Comparison of ENCODE assay signal across 1 cellular context in the genomic region with DNA sequence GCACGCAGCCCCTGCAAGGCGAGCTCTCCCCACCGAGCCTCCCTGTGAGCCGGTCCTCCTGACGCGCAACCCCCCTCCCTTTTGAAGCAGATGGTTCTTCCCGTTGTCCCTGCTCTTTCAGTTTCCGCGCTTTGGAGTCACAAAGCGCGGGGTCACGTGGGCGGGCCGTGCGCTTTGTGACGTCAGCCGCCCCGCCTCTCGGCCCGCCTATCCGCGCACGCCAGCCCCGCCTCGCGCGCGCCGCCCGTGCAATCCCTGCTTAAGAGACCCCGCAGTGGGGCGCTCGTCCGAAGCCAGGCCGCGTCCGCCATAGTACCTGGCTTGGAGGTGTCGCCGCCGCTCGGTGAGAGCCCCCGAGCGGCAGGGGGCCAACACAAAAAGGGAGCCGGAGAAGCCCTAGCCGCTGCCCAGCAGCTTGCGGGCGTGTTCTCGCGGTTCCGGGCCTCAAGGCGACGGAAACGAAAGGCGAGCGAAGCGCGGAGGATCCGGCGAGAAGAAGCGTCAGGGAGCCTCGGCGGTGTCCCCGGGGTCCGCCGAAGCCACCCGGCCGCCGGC.
TF ChIP-seq lines count a peak whose summit lies in the region.

A gene with protein sequence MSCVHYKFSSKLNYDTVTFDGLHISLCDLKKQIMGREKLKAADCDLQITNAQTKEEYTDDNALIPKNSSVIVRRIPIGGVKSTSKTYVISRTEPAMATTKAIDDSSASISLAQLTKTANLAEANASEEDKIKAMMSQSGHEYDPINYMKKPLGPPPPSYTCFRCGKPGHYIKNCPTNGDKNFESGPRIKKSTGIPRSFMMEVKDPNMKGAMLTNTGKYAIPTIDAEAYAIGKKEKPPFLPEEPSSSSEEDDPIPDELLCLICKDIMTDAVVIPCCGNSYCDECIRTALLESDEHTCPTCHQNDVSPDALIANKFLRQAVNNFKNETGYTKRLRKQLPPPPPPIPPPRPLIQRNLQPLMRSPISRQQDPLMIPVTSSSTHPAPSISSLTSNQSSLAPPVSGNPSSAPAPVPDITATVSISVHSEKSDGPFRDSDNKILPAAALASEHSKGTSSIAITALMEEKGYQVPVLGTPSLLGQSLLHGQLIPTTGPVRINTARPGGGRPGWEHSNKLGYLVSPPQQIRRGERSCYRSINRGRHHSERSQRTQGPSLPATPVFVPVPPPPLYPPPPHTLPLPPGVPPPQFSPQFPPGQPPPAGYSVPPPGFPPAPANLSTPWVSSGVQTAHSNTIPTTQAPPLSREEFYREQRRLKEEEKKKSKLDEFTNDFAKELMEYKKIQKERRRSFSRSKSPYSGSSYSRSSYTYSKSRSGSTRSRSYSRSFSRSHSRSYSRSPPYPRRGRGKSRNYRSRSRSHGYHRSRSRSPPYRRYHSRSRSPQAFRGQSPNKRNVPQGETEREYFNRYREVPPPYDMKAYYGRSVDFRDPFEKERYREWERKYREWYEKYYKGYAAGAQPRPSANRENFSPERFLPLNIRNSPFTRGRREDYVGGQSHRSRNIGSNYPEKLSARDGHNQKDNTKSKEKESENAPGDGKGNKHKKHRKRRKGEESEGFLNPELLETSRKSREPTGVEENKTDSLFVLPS (N-terminal part only) (plus strand): TSS at position 272 of the 555 bp plus-strand sequence. CDS start 1,061 bp downstream, outside the sequence.

TF ChIP-seq in HepG2, 621 proteins besides CTCF, POLR2A, EP300 and RAD21 (continued from another document and continues in another):
- TF ChIP-seq, protein P1, sequence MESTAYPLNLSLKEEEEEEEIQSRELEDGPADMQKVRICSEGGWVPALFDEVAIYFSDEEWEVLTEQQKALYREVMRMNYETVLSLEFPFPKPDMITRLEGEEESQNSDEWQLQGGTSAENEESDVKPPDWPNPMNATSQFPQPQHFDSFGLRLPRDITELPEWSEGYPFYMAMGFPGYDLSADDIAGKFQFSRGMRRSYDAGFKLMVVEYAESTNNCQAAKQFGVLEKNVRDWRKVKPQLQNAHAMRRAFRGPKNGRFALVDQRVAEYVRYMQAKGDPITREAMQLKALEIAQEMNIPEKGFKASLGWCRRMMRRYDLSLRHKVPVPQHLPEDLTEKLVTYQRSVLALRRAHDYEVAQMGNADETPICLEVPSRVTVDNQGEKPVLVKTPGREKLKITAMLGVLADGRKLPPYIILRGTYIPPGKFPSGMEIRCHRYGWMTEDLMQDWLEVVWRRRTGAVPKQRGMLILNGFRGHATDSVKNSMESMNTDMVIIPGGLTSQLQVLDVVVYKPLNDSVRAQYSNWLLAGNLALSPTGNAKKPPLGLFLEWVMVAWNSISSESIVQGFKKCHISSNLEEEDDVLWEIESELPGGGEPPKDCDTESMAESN (CRISPR knock-in tag; conservative IDR thresholded peaks at IDR 0.05) = peak; percentile 94
- TF ChIP-seq ZNF253 (CRISPR knock-in tag; IDR thresholded peaks at IDR 0.05; ENCODE audit: borderline replicate concordance) (no peak), ZNF24 (IDR thresholded peaks at IDR 0.05) (no peak), MAFF (IDR thresholded peaks at IDR 0.05; ENCODE audit: low read depth, low read length) (no peak), ZBTB42 (CRISPR knock-in tag; IDR thresholded peaks at IDR 0.05) (peak; percentile 40; the same call in 1 of the 2 replicates), FOSL1 (CRISPR knock-in tag; IDR thresholded peaks at IDR 0.05; ENCODE audit: borderline replicate concordance) (no peak), REXO4 (CRISPR knock-in tag; IDR thresholded peaks at IDR 0.05; ENCODE audit: borderline replicate concordance) (0 out of 2 replicates have a peak, but pooled peaks have one; percentile 33), SP5 (CRISPR knock-in tag; IDR thresholded peaks at IDR 0.05; ENCODE audit: borderline replicate concordance, low read depth) (peak; percentile 86), ZNF20 (CRISPR knock-in tag; IDR thresholded peaks at IDR 0.05) (no peak), ZSCAN21 (CRISPR knock-in tag; IDR thresholded peaks at IDR 0.05; ENCODE audit: borderline replicate concordance) (peak; percentile 95), DMAP1 (CRISPR knock-in tag; IDR thresholded peaks at IDR 0.05) (peak; percentile 96), ZNF496 (CRISPR knock-in tag; IDR thresholded peaks at IDR 0.05; ENCODE audit: insufficient replicate concordance) (no peak), ZFY (CRISPR knock-in tag; IDR thresholded peaks at IDR 0.05) (no peak), CREM (IDR thresholded peaks at IDR 0.05) (peak; percentile 85), CREM (CRISPR knock-in tag; IDR thresholded peaks at IDR 0.05) (peak; percentile 37; the same call in 1 of the 2 replicates), MAFG (CRISPR knock-in tag; IDR thresholded peaks at IDR 0.05) (no peak), HOXA3 (CRISPR knock-in tag; IDR thresholded peaks at IDR 0.05) (peak; percentile 96), KLF11 (CRISPR knock-in tag; IDR thresholded peaks at IDR 0.05) (peak; percentile 70; the same call in 1 of the 2 replicates), FIP1L1 (IDR thresholded peaks at IDR 0.05; ENCODE audit: borderline replicate concordance, insufficient read depth, low read depth, low read length) (peak; percentile 70; the same call in 1 of the 2 replicates), NBN (conservative IDR thresholded peaks at IDR 0.05) (no peak), ZNF446 (CRISPR knock-in tag; IDR thresholded peaks at IDR 0.05) (no peak; the same call in 1 of the 2 replicates), TCF7 (IDR thresholded peaks at IDR 0.05; ENCODE audit: low read depth) (no peak), CBFB (CRISPR knock-in tag; IDR thresholded peaks at IDR 0.05) (peak; percentile 91), ZNF619 (CRISPR knock-in tag; IDR thresholded peaks at IDR 0.05) (peak; percentile 39; the same call in 1 of the 2 replicates), CHD4 (IDR thresholded peaks at IDR 0.05; ENCODE audit: borderline replicate concordance, low read length) (no peak), ZNF547 (CRISPR knock-in tag; IDR thresholded peaks at IDR 0.05) (peak; percentile 97), HDAC2 (CRISPR knock-in tag; IDR thresholded peaks at IDR 0.05) (peak; percentile 78), ZNF557 (CRISPR knock-in tag; IDR thresholded peaks at IDR 0.05) (no peak), POLR2G (IDR thresholded peaks at IDR 0.05; ENCODE audit: low read depth, low read length) (peak; percentile 99), ZNF3 (CRISPR knock-in tag; IDR thresholded peaks at IDR 0.05) (no peak)
- TF ChIP-seq, protein P2, sequence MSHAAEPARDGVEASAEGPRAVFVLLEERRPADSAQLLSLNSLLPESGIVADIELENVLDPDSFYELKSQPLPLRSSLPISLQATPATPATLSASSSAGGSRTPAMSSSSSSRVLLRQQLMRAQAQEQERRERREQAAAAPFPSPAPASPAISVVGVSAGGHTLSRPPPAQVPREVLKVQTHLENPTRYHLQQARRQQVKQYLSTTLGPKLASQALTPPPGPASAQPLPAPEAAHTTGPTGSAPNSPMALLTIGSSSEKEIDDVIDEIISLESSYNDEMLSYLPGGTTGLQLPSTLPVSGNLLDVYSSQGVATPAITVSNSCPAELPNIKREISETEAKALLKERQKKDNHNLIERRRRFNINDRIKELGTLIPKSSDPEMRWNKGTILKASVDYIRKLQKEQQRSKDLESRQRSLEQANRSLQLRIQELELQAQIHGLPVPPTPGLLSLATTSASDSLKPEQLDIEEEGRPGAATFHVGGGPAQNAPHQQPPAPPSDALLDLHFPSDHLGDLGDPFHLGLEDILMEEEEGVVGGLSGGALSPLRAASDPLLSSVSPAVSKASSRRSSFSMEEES (CRISPR knock-in tag; IDR thresholded peaks at IDR 0.05) = peak; percentile 87
- TF ChIP-seq, protein P3, sequence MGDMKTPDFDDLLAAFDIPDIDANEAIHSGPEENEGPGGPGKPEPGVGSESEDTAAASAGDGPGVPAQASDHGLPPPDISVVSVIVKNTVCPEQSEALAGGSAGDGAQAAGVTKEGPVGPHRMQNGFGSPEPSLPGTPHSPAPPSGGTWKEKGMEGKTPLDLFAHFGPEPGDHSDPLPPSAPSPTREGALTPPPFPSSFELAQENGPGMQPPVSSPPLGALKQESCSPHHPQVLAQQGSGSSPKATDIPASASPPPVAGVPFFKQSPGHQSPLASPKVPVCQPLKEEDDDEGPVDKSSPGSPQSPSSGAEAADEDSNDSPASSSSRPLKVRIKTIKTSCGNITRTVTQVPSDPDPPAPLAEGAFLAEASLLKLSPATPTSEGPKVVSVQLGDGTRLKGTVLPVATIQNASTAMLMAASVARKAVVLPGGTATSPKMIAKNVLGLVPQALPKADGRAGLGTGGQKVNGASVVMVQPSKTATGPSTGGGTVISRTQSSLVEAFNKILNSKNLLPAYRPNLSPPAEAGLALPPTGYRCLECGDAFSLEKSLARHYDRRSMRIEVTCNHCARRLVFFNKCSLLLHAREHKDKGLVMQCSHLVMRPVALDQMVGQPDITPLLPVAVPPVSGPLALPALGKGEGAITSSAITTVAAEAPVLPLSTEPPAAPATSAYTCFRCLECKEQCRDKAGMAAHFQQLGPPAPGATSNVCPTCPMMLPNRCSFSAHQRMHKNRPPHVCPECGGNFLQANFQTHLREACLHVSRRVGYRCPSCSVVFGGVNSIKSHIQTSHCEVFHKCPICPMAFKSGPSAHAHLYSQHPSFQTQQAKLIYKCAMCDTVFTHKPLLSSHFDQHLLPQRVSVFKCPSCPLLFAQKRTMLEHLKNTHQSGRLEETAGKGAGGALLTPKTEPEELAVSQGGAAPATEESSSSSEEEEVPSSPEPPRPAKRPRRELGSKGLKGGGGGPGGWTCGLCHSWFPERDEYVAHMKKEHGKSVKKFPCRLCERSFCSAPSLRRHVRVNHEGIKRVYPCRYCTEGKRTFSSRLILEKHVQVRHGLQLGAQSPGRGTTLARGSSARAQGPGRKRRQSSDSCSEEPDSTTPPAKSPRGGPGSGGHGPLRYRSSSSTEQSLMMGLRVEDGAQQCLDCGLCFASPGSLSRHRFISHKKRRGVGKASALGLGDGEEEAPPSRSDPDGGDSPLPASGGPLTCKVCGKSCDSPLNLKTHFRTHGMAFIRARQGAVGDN (CRISPR knock-in tag; IDR thresholded peaks at IDR 0.05) = peak; percentile 94
- TF ChIP-seq, protein P4, sequence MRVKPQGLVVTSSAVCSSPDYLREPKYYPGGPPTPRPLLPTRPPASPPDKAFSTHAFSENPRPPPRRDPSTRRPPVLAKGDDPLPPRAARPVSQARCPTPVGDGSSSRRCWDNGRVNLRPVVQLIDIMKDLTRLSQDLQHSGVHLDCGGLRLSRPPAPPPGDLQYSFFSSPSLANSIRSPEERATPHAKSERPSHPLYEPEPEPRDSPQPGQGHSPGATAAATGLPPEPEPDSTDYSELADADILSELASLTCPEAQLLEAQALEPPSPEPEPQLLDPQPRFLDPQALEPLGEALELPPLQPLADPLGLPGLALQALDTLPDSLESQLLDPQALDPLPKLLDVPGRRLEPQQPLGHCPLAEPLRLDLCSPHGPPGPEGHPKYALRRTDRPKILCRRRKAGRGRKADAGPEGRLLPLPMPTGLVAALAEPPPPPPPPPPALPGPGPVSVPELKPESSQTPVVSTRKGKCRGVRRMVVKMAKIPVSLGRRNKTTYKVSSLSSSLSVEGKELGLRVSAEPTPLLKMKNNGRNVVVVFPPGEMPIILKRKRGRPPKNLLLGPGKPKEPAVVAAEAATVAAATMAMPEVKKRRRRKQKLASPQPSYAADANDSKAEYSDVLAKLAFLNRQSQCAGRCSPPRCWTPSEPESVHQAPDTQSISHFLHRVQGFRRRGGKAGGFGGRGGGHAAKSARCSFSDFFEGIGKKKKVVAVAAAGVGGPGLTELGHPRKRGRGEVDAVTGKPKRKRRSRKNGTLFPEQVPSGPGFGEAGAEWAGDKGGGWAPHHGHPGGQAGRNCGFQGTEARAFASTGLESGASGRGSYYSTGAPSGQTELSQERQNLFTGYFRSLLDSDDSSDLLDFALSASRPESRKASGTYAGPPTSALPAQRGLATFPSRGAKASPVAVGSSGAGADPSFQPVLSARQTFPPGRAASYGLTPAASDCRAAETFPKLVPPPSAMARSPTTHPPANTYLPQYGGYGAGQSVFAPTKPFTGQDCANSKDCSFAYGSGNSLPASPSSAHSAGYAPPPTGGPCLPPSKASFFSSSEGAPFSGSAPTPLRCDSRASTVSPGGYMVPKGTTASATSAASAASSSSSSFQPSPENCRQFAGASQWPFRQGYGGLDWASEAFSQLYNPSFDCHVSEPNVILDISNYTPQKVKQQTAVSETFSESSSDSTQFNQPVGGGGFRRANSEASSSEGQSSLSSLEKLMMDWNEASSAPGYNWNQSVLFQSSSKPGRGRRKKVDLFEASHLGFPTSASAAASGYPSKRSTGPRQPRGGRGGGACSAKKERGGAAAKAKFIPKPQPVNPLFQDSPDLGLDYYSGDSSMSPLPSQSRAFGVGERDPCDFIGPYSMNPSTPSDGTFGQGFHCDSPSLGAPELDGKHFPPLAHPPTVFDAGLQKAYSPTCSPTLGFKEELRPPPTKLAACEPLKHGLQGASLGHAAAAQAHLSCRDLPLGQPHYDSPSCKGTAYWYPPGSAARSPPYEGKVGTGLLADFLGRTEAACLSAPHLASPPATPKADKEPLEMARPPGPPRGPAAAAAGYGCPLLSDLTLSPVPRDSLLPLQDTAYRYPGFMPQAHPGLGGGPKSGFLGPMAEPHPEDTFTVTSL (CRISPR knock-in tag; IDR thresholded peaks at IDR 0.05; ENCODE audit: borderline replicate concordance) = peak; percentile 66; the same call in 1 of the 2 replicates
- TF ChIP-seq, protein P5, sequence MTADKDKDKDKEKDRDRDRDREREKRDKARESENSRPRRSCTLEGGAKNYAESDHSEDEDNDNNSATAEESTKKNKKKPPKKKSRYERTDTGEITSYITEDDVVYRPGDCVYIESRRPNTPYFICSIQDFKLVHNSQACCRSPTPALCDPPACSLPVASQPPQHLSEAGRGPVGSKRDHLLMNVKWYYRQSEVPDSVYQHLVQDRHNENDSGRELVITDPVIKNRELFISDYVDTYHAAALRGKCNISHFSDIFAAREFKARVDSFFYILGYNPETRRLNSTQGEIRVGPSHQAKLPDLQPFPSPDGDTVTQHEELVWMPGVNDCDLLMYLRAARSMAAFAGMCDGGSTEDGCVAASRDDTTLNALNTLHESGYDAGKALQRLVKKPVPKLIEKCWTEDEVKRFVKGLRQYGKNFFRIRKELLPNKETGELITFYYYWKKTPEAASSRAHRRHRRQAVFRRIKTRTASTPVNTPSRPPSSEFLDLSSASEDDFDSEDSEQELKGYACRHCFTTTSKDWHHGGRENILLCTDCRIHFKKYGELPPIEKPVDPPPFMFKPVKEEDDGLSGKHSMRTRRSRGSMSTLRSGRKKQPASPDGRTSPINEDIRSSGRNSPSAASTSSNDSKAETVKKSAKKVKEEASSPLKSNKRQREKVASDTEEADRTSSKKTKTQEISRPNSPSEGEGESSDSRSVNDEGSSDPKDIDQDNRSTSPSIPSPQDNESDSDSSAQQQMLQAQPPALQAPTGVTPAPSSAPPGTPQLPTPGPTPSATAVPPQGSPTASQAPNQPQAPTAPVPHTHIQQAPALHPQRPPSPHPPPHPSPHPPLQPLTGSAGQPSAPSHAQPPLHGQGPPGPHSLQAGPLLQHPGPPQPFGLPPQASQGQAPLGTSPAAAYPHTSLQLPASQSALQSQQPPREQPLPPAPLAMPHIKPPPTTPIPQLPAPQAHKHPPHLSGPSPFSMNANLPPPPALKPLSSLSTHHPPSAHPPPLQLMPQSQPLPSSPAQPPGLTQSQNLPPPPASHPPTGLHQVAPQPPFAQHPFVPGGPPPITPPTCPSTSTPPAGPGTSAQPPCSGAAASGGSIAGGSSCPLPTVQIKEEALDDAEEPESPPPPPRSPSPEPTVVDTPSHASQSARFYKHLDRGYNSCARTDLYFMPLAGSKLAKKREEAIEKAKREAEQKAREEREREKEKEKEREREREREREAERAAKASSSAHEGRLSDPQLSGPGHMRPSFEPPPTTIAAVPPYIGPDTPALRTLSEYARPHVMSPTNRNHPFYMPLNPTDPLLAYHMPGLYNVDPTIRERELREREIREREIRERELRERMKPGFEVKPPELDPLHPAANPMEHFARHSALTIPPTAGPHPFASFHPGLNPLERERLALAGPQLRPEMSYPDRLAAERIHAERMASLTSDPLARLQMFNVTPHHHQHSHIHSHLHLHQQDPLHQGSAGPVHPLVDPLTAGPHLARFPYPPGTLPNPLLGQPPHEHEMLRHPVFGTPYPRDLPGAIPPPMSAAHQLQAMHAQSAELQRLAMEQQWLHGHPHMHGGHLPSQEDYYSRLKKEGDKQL (CRISPR knock-in tag; IDR thresholded peaks at IDR 0.05; ENCODE audit: low read depth) = 0 out of 2 replicates have a peak, but pooled peaks have one; percentile 33
